In genomic region chr3:72571052-72571451, GRCh38 we compare ENCODE assay signal across 1 cellular context.
TF ChIP-seq lines count a peak whose summit lies in the region.

No MANE protein-coding gene starts in this region.

TF ChIP-seq in HepG2, 621 proteins besides CTCF, POLR2A, EP300 and RAD21 (continued from another document and continues in another):
- TF ChIP-seq, protein P1, sequence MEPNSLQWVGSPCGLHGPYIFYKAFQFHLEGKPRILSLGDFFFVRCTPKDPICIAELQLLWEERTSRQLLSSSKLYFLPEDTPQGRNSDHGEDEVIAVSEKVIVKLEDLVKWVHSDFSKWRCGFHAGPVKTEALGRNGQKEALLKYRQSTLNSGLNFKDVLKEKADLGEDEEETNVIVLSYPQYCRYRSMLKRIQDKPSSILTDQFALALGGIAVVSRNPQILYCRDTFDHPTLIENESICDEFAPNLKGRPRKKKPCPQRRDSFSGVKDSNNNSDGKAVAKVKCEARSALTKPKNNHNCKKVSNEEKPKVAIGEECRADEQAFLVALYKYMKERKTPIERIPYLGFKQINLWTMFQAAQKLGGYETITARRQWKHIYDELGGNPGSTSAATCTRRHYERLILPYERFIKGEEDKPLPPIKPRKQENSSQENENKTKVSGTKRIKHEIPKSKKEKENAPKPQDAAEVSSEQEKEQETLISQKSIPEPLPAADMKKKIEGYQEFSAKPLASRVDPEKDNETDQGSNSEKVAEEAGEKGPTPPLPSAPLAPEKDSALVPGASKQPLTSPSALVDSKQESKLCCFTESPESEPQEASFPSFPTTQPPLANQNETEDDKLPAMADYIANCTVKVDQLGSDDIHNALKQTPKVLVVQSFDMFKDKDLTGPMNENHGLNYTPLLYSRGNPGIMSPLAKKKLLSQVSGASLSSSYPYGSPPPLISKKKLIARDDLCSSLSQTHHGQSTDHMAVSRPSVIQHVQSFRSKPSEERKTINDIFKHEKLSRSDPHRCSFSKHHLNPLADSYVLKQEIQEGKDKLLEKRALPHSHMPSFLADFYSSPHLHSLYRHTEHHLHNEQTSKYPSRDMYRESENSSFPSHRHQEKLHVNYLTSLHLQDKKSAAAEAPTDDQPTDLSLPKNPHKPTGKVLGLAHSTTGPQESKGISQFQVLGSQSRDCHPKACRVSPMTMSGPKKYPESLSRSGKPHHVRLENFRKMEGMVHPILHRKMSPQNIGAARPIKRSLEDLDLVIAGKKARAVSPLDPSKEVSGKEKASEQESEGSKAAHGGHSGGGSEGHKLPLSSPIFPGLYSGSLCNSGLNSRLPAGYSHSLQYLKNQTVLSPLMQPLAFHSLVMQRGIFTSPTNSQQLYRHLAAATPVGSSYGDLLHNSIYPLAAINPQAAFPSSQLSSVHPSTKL (CRISPR knock-in tag; IDR thresholded peaks at IDR 0.05), result peak; percentile 88
- no peak for TF ChIP-seq ZNF720 (CRISPR knock-in tag; IDR thresholded peaks at IDR 0.05)
- no peak for TF ChIP-seq THYN1 (CRISPR knock-in tag; IDR thresholded peaks at IDR 0.05; ENCODE audit: borderline replicate concordance, low read depth)
- TF ChIP-seq ZNF562 (CRISPR knock-in tag; IDR thresholded peaks at IDR 0.05; ENCODE audit: borderline replicate concordance), result no peak
- TF ChIP-seq ZNF512B (CRISPR knock-in tag; IDR thresholded peaks at IDR 0.05; ENCODE audit: borderline replicate concordance), result no peak
- TF ChIP-seq RAD51 (IDR thresholded peaks at IDR 0.05; ENCODE audit: borderline replicate concordance), result no peak
- peak; percentile 90 for TF ChIP-seq FOXA3 (CRISPR knock-in tag; IDR thresholded peaks at IDR 0.05)
- no peak for TF ChIP-seq RFX3 (CRISPR knock-in tag; IDR thresholded peaks at IDR 0.05)
- TF ChIP-seq GPN1 (CRISPR knock-in tag; IDR thresholded peaks at IDR 0.05; ENCODE audit: borderline replicate concordance), result no peak
- no peak for TF ChIP-seq MTF1 (CRISPR knock-in tag; IDR thresholded peaks at IDR 0.05)
- 0 out of 2 replicates have a peak, but pooled peaks have one; percentile 48 for TF ChIP-seq ZFY (CRISPR knock-in tag; IDR thresholded peaks at IDR 0.05)
- no peak for TF ChIP-seq HDAC6 (IDR thresholded peaks at IDR 0.05; ENCODE audit: low read depth, low read length)
- TF ChIP-seq HOXD1 (CRISPR knock-in tag; IDR thresholded peaks at IDR 0.05), result 0 out of 2 replicates have a peak, but pooled peaks have one; percentile 30
- TF ChIP-seq KMT2A (CRISPR knock-in tag; IDR thresholded peaks at IDR 0.05), result peak; percentile 3; the same call in 1 of the 2 replicates
- no peak for TF ChIP-seq ZNF556 (CRISPR knock-in tag; IDR thresholded peaks at IDR 0.05; ENCODE audit: borderline replicate concordance)
- TF ChIP-seq RORA (CRISPR knock-in tag; IDR thresholded peaks at IDR 0.05), result no peak
- peak; percentile 80; the same call in 1 of the 2 replicates for TF ChIP-seq ETV5 (CRISPR knock-in tag; IDR thresholded peaks at IDR 0.05; ENCODE audit: borderline replicate concordance)
- TF ChIP-seq MAZ (IDR thresholded peaks at IDR 0.05; ENCODE audit: borderline replicate concordance, low read depth, low read length), result no peak
- TF ChIP-seq MAZ (CRISPR knock-in tag; IDR thresholded peaks at IDR 0.05; ENCODE audit: low read depth), result no peak
- no peak for TF ChIP-seq ZNF329 (CRISPR knock-in tag; IDR thresholded peaks at IDR 0.05; ENCODE audit: low read depth)
- TF ChIP-seq ZNF737 (CRISPR knock-in tag; IDR thresholded peaks at IDR 0.05; ENCODE audit: borderline replicate concordance), result no peak
- no peak for TF ChIP-seq ZNF839 (CRISPR knock-in tag; IDR thresholded peaks at IDR 0.05; ENCODE audit: borderline replicate concordance)
- no peak for TF ChIP-seq TAF1 (CRISPR knock-in tag; IDR thresholded peaks at IDR 0.05)
- TF ChIP-seq NR1H2 (CRISPR knock-in tag; IDR thresholded peaks at IDR 0.05; ENCODE audit: borderline replicate concordance, low read depth), result no peak
- TF ChIP-seq, protein P2, sequence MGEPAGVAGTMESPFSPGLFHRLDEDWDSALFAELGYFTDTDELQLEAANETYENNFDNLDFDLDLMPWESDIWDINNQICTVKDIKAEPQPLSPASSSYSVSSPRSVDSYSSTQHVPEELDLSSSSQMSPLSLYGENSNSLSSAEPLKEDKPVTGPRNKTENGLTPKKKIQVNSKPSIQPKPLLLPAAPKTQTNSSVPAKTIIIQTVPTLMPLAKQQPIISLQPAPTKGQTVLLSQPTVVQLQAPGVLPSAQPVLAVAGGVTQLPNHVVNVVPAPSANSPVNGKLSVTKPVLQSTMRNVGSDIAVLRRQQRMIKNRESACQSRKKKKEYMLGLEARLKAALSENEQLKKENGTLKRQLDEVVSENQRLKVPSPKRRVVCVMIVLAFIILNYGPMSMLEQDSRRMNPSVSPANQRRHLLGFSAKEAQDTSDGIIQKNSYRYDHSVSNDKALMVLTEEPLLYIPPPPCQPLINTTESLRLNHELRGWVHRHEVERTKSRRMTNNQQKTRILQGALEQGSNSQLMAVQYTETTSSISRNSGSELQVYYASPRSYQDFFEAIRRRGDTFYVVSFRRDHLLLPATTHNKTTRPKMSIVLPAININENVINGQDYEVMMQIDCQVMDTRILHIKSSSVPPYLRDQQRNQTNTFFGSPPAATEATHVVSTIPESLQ (CRISPR knock-in tag; conservative IDR thresholded peaks at IDR 0.05), result no peak
- TF ChIP-seq CREBL2 (CRISPR knock-in tag; IDR thresholded peaks at IDR 0.05; ENCODE audit: borderline replicate concordance), result no peak
- TF ChIP-seq YEATS2 (CRISPR knock-in tag; IDR thresholded peaks at IDR 0.05; ENCODE audit: borderline replicate concordance), result no peak
- TF ChIP-seq E2F1 (CRISPR knock-in tag; IDR thresholded peaks at IDR 0.05), result no peak
- no peak for TF ChIP-seq ZNF564 (CRISPR knock-in tag; IDR thresholded peaks at IDR 0.05)
- TF ChIP-seq, protein P3, sequence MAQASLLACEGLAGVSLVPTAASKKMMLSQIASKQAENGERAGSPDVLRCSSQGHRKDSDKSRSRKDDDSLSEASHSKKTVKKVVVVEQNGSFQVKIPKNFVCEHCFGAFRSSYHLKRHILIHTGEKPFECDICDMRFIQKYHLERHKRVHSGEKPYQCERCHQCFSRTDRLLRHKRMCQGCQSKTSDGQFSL (CRISPR knock-in tag; IDR thresholded peaks at IDR 0.05), result no peak
- no peak for TF ChIP-seq REXO4 (CRISPR knock-in tag; IDR thresholded peaks at IDR 0.05; ENCODE audit: borderline replicate concordance)
- no peak for TF ChIP-seq ZNF546 (CRISPR knock-in tag; conservative IDR thresholded peaks at IDR 0.05)
- no peak for TF ChIP-seq TAF15 (IDR thresholded peaks at IDR 0.05; ENCODE audit: low read depth, low read length, poor library complexity, severe bottlenecking)
- TF ChIP-seq ZBTB38 (CRISPR knock-in tag; IDR thresholded peaks at IDR 0.05), result no peak
- TF ChIP-seq, protein P4, sequence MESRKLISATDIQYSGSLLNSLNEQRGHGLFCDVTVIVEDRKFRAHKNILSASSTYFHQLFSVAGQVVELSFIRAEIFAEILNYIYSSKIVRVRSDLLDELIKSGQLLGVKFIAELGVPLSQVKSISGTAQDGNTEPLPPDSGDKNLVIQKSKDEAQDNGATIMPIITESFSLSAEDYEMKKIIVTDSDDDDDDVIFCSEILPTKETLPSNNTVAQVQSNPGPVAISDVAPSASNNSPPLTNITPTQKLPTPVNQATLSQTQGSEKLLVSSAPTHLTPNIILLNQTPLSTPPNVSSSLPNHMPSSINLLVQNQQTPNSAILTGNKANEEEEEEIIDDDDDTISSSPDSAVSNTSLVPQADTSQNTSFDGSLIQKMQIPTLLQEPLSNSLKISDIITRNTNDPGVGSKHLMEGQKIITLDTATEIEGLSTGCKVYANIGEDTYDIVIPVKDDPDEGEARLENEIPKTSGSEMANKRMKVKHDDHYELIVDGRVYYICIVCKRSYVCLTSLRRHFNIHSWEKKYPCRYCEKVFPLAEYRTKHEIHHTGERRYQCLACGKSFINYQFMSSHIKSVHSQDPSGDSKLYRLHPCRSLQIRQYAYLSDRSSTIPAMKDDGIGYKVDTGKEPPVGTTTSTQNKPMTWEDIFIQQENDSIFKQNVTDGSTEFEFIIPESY (CRISPR knock-in tag; IDR thresholded peaks at IDR 0.05), result no peak
- no peak for TF ChIP-seq LCORL (IDR thresholded peaks at IDR 0.05)
- TF ChIP-seq LCORL (CRISPR knock-in tag; IDR thresholded peaks at IDR 0.05), result peak; percentile 70; the same call in 1 of the 2 replicates
- TF ChIP-seq MYNN (CRISPR knock-in tag; IDR thresholded peaks at IDR 0.05; ENCODE audit: low read depth), result no peak
- no peak for TF ChIP-seq DZIP1 (CRISPR knock-in tag; IDR thresholded peaks at IDR 0.05)
- no peak for TF ChIP-seq RELA (CRISPR knock-in tag; IDR thresholded peaks at IDR 0.05)
- peak; percentile 40; the same call in 1 of the 2 replicates for TF ChIP-seq PITX1 (CRISPR knock-in tag; IDR thresholded peaks at IDR 0.05)
- no peak for TF ChIP-seq BRD4 (CRISPR knock-in tag; IDR thresholded peaks at IDR 0.05)
- peak; percentile 35; the same call in 1 of the 2 replicates for TF ChIP-seq TCF7 (IDR thresholded peaks at IDR 0.05; ENCODE audit: low read depth)
- TF ChIP-seq DR1 (CRISPR knock-in tag; IDR thresholded peaks at IDR 0.05), result no peak
- TF ChIP-seq EED (CRISPR knock-in tag; IDR thresholded peaks at IDR 0.05), result no peak
- TF ChIP-seq ZNF850 (CRISPR knock-in tag; conservative IDR thresholded peaks at IDR 0.05), result no peak
- TF ChIP-seq SIX1 (CRISPR knock-in tag; IDR thresholded peaks at IDR 0.05; ENCODE audit: borderline replicate concordance), result peak; percentile 44; the same call in 1 of the 2 replicates
- TF ChIP-seq PREB (CRISPR knock-in tag; IDR thresholded peaks at IDR 0.05), result no peak
- TF ChIP-seq HIVEP1 (CRISPR knock-in tag; IDR thresholded peaks at IDR 0.05), result no peak
- TF ChIP-seq ZNF350 (CRISPR knock-in tag; IDR thresholded peaks at IDR 0.05; ENCODE audit: borderline replicate concordance, low read depth), result no peak
- TF ChIP-seq ZNF496 (CRISPR knock-in tag; IDR thresholded peaks at IDR 0.05; ENCODE audit: insufficient replicate concordance), result no peak
- no peak for TF ChIP-seq HOXA7 (CRISPR knock-in tag; IDR thresholded peaks at IDR 0.05)
- TF ChIP-seq ELF4 (CRISPR knock-in tag; IDR thresholded peaks at IDR 0.05; ENCODE audit: borderline replicate concordance), result no peak
- no peak for TF ChIP-seq PLRG1 (conservative IDR thresholded peaks at IDR 0.05)
- TF ChIP-seq, protein P5, sequence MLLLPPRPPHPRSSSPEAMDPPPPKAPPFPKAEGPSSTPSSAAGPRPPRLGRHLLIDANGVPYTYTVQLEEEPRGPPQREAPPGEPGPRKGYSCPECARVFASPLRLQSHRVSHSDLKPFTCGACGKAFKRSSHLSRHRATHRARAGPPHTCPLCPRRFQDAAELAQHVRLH (CRISPR knock-in tag; IDR thresholded peaks at IDR 0.05; ENCODE audit: borderline replicate concordance, low read depth), result no peak; the same call in 1 of the 2 replicates
- peak; percentile 36; the same call in 1 of the 2 replicates for TF ChIP-seq ZNF788 (CRISPR knock-in tag; IDR thresholded peaks at IDR 0.05; ENCODE audit: borderline replicate concordance)
